Comparison of ENCODE assay signal across 7 cellular contexts in the genomic region with DNA sequence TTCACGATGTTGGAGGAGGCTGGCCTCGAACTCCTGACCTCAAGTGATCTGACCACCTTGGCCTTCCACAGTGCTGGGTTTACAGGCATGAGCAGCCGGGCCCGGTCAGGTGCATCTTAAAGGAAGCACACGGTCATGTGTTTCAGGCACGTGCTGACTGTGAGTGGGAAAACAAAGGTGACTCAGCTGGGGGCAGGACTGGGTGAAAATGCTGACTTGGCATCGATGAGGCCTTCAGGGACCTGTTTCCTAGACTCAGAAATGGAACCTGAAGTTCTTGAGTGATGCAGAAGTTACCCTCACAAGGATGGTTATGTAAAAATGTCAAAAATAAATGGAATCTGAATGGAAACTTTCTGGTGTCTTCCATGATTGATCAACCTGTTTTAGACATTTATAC. TPM values are rescaled to one million over a fixed set of nuclear protein-coding genes. Genes with fewer than 3 reads are reported as not detected.
"Had no signal": no experiment of that assay in that cellular context is flagged by ENCODE, and none has a peak within 500 bp of the region (broad histone marks: within the 10 kb centered on the region; RNA-seq: fewer than 3 reads in every experiment).

No MANE protein-coding gene starts in this region.

RNA-seq across cellular contexts. Expression of a gene that starts 3.6 kb away (rescaled TPM):
- total RNA-seq: M059J, OCI-LY7, PC-9, Right ventricle myocardium superior, RPMI7951, SJSA1 had no signal
- polyA plus RNA-seq: SK-N-SH had no signal

RNA-seq across cellular contexts. Expression of a gene that starts 17.2 kb away (rescaled TPM):
- total RNA-seq: M059J, OCI-LY7, PC-9, Right ventricle myocardium superior, RPMI7951 had no signal
- polyA plus RNA-seq: SK-N-SH had no signal

RNA-seq across cellular contexts. Expression of a gene that starts 21.3 kb away (rescaled TPM):
- total RNA-seq: M059J, OCI-LY7, PC-9, Right ventricle myocardium superior, RPMI7951, SJSA1 had no signal
- polyA plus RNA-seq: SK-N-SH had no signal

RNA-seq across cellular contexts. Expression of a gene that starts 46.1 kb away (rescaled TPM):
- total RNA-seq: M059J, OCI-LY7, PC-9, Right ventricle myocardium superior, RPMI7951, SJSA1 had no signal
- polyA plus RNA-seq: SK-N-SH had no signal
